In genomic region chr19:2318923-2319322, GRCh38 we compare ENCODE assay signal across 30 cellular contexts. TPM values are rescaled to one million over a fixed set of nuclear protein-coding genes. Genes with fewer than 3 reads are reported as not detected.
"Had no signal": no experiment of that assay in that cellular context is flagged by ENCODE, and none has a peak within 500 bp of the region (broad histone marks: within the 10 kb centered on the region; RNA-seq: fewer than 3 reads in every experiment).

No MANE protein-coding gene starts in this region.

- H3K4me2 ChIP-seq: SK-N-SH had no signal

- DNase-seq: activated CD4-positive, alpha-beta memory T cell treated with anti-CD3 and anti-CD28 coated beads, Interleukin-2, amount 10 ng/mL, durations not matched to agents 7 days and 5 days; activated CD4-positive, alpha-beta T cell treated with anti-CD3 and anti-CD28 coated beads for 36 hours; activated CD4-positive, alpha-beta T cell treated with anti-CD3 and anti-CD28 coated beads, Interleukin-2, amount 50 U/mL, for 1 hour; activated gamma-delta T cell treated with Interleukin-2 at 50 U/mL for 16 hours; activated naive CD4-positive, alpha-beta T cell treated with anti-CD3 and anti-CD28 coated beads, Interleukin-2, amount 10 ng/mL, durations not matched to agents 7 days and 5 days; activated naive CD8-positive, alpha-beta T cell treated with anti-CD3 and anti-CD28 coated beads for 36 hours; activated T-cell treated with anti-CD3 and anti-CD28 coated beads for 4 hours; activated T-cell treated with anti-CD3 and anti-CD28 coated beads, Interleukin-2, amount 50 U/mL, for 72 hours; brain microvascular endothelial cell; cerebellar nuclear complex; NCI-H1092; NCI-H1417; NCI-H2029; NCI-H2107; NCI-H2171 treated with DMSO at 0.1 percent for 48 hours; NCI-H226; NCI-H510A; NCI-H526 treated with DMSO at 0.1 percent for 48 hours; NCI-H82; Right ventricle myocardium superior; SK-N-SH; T-helper 1 cell had no signal

- H3K4me1 Mint-ChIP-seq: activated CD4-positive, alpha-beta memory T cell treated with anti-CD3 and anti-CD28 coated beads, Interleukin-2, amount 10 ng/mL, durations not matched to agents 7 days and 5 days; activated CD4-positive, alpha-beta T cell treated with anti-CD3 and anti-CD28 coated beads for 36 hours; activated naive CD8-positive, alpha-beta T cell treated with anti-CD3 and anti-CD28 coated beads for 36 hours had no signal

- H3K27me3 ChIP-seq: brain microvascular endothelial cell, cardiac muscle cell, Peyer's patch, SJCRH30 had no signal

- ATAC-seq: activated CD4-positive, alpha-beta T cell treated with anti-CD3 and anti-CD28 coated beads for 36 hours; activated T-cell treated with anti-CD3 and anti-CD28 coated beads, Interleukin-2, amount 50 U/mL, for 72 hours had no signal

- H3K4me3 ChIP-seq: cardiac muscle cell, Peyer's patch, SJCRH30 had no signal

- H3K27ac Mint-ChIP-seq: activated CD4-positive, alpha-beta memory T cell treated with anti-CD3 and anti-CD28 coated beads, Interleukin-2, amount 10 ng/mL, durations not matched to agents 7 days and 5 days; activated CD4-positive, alpha-beta T cell treated with anti-CD3 and anti-CD28 coated beads for 36 hours; activated naive CD4-positive, alpha-beta T cell treated with anti-CD3 and anti-CD28 coated beads, Interleukin-2, amount 10 ng/mL, durations not matched to agents 7 days and 5 days; activated naive CD8-positive, alpha-beta T cell treated with anti-CD3 and anti-CD28 coated beads for 36 hours; activated T-helper 2 cell treated with anti-CD3 and anti-CD28 coated beads, Interferon-gamma antibody, Interleukin-2, Interleukin-4, amounts not matched to agents 10 μg/mL and 5 μg/mL and 100 μg/mL, durations not matched to agents 14 hours and 24 hours and 36 hours had no signal

- H3K27ac ChIP-seq: brain microvascular endothelial cell, cardiac muscle cell, SJCRH30, VCaP had no signal

- H3K9me3 ChIP-seq: SJCRH30, SK-N-SH had no signal

- H3K9me2 ChIP-seq: SK-N-SH had no signal

- H3K4me3 Mint-ChIP-seq: activated CD4-positive, alpha-beta memory T cell treated with anti-CD3 and anti-CD28 coated beads, Interleukin-2, amount 10 ng/mL, durations not matched to agents 7 days and 5 days; activated CD4-positive, alpha-beta T cell treated with anti-CD3 and anti-CD28 coated beads for 36 hours; activated naive CD4-positive, alpha-beta T cell treated with anti-CD3 and anti-CD28 coated beads, Interleukin-2, amount 10 ng/mL, durations not matched to agents 7 days and 5 days; activated naive CD8-positive, alpha-beta T cell treated with anti-CD3 and anti-CD28 coated beads for 36 hours; activated T-cell treated with anti-CD3 and anti-CD28 coated beads, Interleukin-2, amount 50 U/mL, for 72 hours had no signal

RNA-seq across cellular contexts. Expression of gene LINGO3, which starts 11.0 kb away (rescaled TPM):
- total RNA-seq: activated CD4-positive, alpha-beta T cell treated with anti-CD3 and anti-CD28 coated beads for 36 hours; activated T-cell treated with anti-CD3 and anti-CD28 coated beads, Interleukin-2, amount 50 U/mL, for 72 hours; M059J; Right ventricle myocardium superior; SJCRH30 had no signal
- polyA plus RNA-seq: SK-N-SH had no signal

RNA-seq across cellular contexts. Expression of gene PEAK3, which starts 36.9 kb away (rescaled TPM):
- total RNA-seq: activated CD4-positive, alpha-beta T cell treated with anti-CD3 and anti-CD28 coated beads for 36 hours; activated naive CD8-positive, alpha-beta T cell treated with anti-CD3 and anti-CD28 coated beads for 36 hours; M059J had no signal
- polyA plus RNA-seq: SK-N-SH had no signal

RNA-seq across cellular contexts. Expression of gene TMPRSS9, which starts 41.1 kb away (rescaled TPM):
- total RNA-seq: activated CD4-positive, alpha-beta memory T cell treated with anti-CD3 and anti-CD28 coated beads, Interleukin-2, amount 10 ng/mL, durations not matched to agents 7 days and 5 days; activated CD4-positive, alpha-beta T cell treated with anti-CD3 and anti-CD28 coated beads for 36 hours; activated CD8-positive, alpha-beta memory T cell treated with anti-CD3 and anti-CD28 coated beads for 36 hours; activated naive CD8-positive, alpha-beta T cell treated with anti-CD3 and anti-CD28 coated beads for 36 hours; activated T-helper 2 cell treated with anti-CD3 and anti-CD28 coated beads, Interferon-gamma antibody, Interleukin-2, Interleukin-4, amounts not matched to agents 10 μg/mL and 5 μg/mL and 100 μg/mL, durations not matched to agents 14 hours and 24 hours and 36 hours; cardiac muscle cell; M059J; Right ventricle myocardium superior; T-helper 2 cell treated with Interferon-gamma antibody and Interleukin-4, amounts not matched to agents 100 ng/mL and 5 ng/mL, for 36 hours had no signal
- polyA plus RNA-seq: cardiac muscle cell, SK-N-SH had no signal
